Comparison of ENCODE assay signal across 25 cellular contexts in genomic region chr18:48316177-48316576, GRCh38.
"Had no signal": no experiment of that assay in that cellular context is flagged by ENCODE, and none has a peak within 500 bp of the region (broad histone marks: within the 10 kb centered on the region; RNA-seq: fewer than 3 reads in every experiment).

No MANE protein-coding gene starts in this region.

- H3K36me3 ChIP-seq: colonic mucosa, esophagus muscularis mucosa, esophagus squamous epithelium, gastrocnemius medialis, gastroesophageal sphincter, heart left ventricle, heart right ventricle had no signal

- H3K4me3 ChIP-seq: colonic mucosa, coronary artery, dorsolateral prefrontal cortex, esophagus muscularis mucosa, esophagus squamous epithelium, gastrocnemius medialis, gastroesophageal sphincter, heart left ventricle, heart right ventricle had no signal

- ATAC-seq: effector memory CD8-positive, alpha-beta T cell; esophagus mucosa; foreskin keratinocyte; gastrocnemius medialis; gastroesophageal sphincter; heart left ventricle; heart right ventricle had no signal

- H3K4me1 ChIP-seq: colonic mucosa, gastrocnemius medialis had no signal

- H3K4me3 Mint-ChIP-seq: dendritic cell treated with granulocyte-macrophage colony-stimulating factor and Interleukin-4, amounts not matched to agents 40 ng/mL and 50 ng/mL, for 4 days; effector memory CD8-positive, alpha-beta T cell; endodermal cell had no signal

- H3K27me3 ChIP-seq: colonic mucosa, dorsolateral prefrontal cortex, esophagus muscularis mucosa, esophagus squamous epithelium, foreskin keratinocyte, gastrocnemius medialis, gastroesophageal sphincter, heart left ventricle, heart right ventricle had no signal

- H3K27ac ChIP-seq: colonic mucosa, coronary artery, dorsolateral prefrontal cortex, epithelial cell of prostate, esophagus muscularis mucosa, esophagus squamous epithelium, foreskin keratinocyte, gastrocnemius medialis, gastroesophageal sphincter, heart left ventricle, heart right ventricle had no signal

- DNase-seq: colonic mucosa; cortex of kidney; dermis blood vessel endothelial cell; dorsolateral prefrontal cortex; effector CD4-positive, alpha-beta T cell; effector CD8-positive, alpha-beta T cell; effector memory CD4-positive, alpha-beta T cell; effector memory CD8-positive, alpha-beta T cell; endodermal cell; erythroblast; esophagus squamous epithelium; foreskin fibroblast; foreskin keratinocyte; foreskin melanocyte; gastrocnemius medialis; glutamatergic neuron; head of caudate nucleus; heart left ventricle; heart right ventricle had no signal

- H3K27ac Mint-ChIP-seq: dendritic cell treated with granulocyte-macrophage colony-stimulating factor and Interleukin-4, amounts not matched to agents 40 ng/mL and 50 ng/mL, for 4 days; effector memory CD8-positive, alpha-beta T cell; endodermal cell had no signal

- H3K9me3 Mint-ChIP-seq: dendritic cell treated with granulocyte-macrophage colony-stimulating factor and Interleukin-4, amounts not matched to agents 40 ng/mL and 50 ng/mL, for 4 days; effector memory CD8-positive, alpha-beta T cell; endodermal cell had no signal

- H3K9me3 ChIP-seq: colonic mucosa, esophagus muscularis mucosa, esophagus squamous epithelium, gastrocnemius medialis, gastroesophageal sphincter, heart left ventricle, heart right ventricle had no signal
